ENCODE assay signal across 12 cellular contexts in the genomic region with DNA sequence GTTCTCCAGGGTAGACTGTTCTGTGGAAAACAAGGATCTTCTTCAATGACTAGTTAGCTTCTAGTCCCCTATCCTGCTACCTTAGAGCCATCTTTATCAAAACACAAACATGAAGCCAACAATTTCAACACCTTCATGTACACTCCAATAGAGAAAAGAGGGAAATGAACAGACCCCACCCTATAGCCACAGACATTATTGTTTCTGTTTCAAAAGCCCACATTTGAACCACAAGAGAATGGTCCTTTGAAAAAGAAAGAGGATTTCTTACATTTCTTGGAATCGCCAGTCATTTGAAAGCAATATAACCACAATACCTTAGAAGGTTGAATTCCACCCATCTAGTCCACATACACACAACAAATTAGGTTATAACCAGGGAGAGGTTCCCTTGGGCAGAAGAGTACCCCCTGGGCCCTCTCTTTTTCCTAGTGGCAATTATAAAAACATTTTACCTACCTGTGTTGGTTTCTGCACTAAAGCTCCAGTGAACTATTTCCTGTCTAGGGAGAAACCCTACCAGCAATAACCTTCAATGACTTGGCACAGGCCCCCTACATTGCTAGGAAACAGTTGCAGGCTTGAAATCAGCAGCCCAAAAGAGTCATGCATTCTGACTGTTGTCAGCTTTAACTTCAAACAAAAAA. TPM values are rescaled to one million over a fixed set of nuclear protein-coding genes. Genes with fewer than 3 reads are reported as not detected.
DNase-seq lines count a peak whose midpoint lies in the region; ATAC-seq and TF ChIP-seq lines count a peak whose summit lies in the region.
"Had no signal": no experiment of that assay in that cellular context is flagged by ENCODE, and none has a peak within 500 bp of the region (broad histone marks: within the 10 kb centered on the region; RNA-seq: fewer than 3 reads in every experiment).

No MANE protein-coding gene starts in this region.

- H3K9ac ChIP-seq in Loucy (ENCODE audit: low read depth, low read length, poor library complexity, severe bottlenecking) = no peak overlapping the region
- H3K9ac ChIP-seq: parathyroid adenoma had no signal

- intact Hi-C loops in activated CD4-positive, alpha-beta T cell treated with anti-CD3 and anti-CD28 coated beads, Interleukin-2, amount 10 ng/mL, durations not matched to agents 24 days and 14 days (cut with micrococcal nuclease) = loop anchor here (1.0 to 10.0 kb wide), 5 partner anchors 102 to 506 kb away; partner anchors contain the start of genes DTL, INTS7, PPP2R5A and SLC30A1
- intact Hi-C loops in activated T-helper 1 cell treated with anti-CD3 and anti-CD28 coated beads, Interleukin-12 subunit alpha, Interleukin-12 subunit beta, Interleukin-2, Interleukin-4 antibody, amounts not matched to agents 30 ng/mL and 10 ng/mL and 1 ng/mL, durations not matched to agents 14 hours and 24 hours and 36 hours (cut with micrococcal nuclease) = loop anchor here (1.0 to 5.0 kb wide), 7 partner anchors 96 to 959 kb away; partner anchors contain the start of genes DTL, INTS7, NSL1 and PPP2R5A

- DNase-seq in activated CD4-positive, alpha-beta T cell treated with anti-CD3 and anti-CD28 coated beads, Interleukin-2, amount 10 ng/mL, durations not matched to agents 24 days and 14 days = peak; percentile 81
- DNase-seq in activated CD4-positive, alpha-beta T cell treated with anti-CD3 and anti-CD28 coated beads for 4 hours = no peak
- DNase-seq in activated T-helper 1 cell treated with anti-CD3 and anti-CD28 coated beads, Interleukin-12 subunit alpha, Interleukin-12 subunit beta, Interleukin-2, Interleukin-4 antibody, amounts not matched to agents 30 ng/mL and 10 ng/mL and 1 ng/mL, durations not matched to agents 14 hours and 24 hours and 36 hours (ENCODE audit: low spot score) = peak; percentile 22
- DNase-seq in DMS 273 (lab: John Stamatoyannopoulos, UW; ENCODE audit: unreplicated experiment) (no peak), ACHN (no peak)
- DNase-seq: DMS 273 treated with DMSO at 0.1 percent for 48 hours, NCI-H2081 had no signal

- H3K36me3 ChIP-seq in Loucy (ENCODE audit: insufficient read depth, low read length) = no peaks in the 10 kb centered on the region
- H3K36me3 ChIP-seq: tibial nerve had no signal

- H3K4me3 ChIP-seq in Loucy (ENCODE audit: low read length, poor library complexity, severe bottlenecking) = no peak overlapping the region
- H3K4me3 ChIP-seq: tibial nerve had no signal

- 0 out of 2 replicates have a peak overlapping the region, but pooled peaks have one; percentile 31 for H2AFZ ChIP-seq in Loucy (ENCODE audit: low read length)
- H2AFZ ChIP-seq: parathyroid adenoma had no signal

- no peaks in the 10 kb centered on the region for H3K27me3 ChIP-seq in Loucy (ENCODE audit: insufficient read depth, low read length, poor library complexity, severe bottlenecking)
- H3K27me3 ChIP-seq: tibial nerve had no signal

- H3K4me2 ChIP-seq in Loucy (ENCODE audit: low read depth, low read length, poor library complexity, severe bottlenecking) = peak overlapping the region; percentile 37

- in situ Hi-C loops in ACHN (cut with HindIII; ENCODE audit: low pct_ligation_motif_present, low pct_unique_long_range_greater_than_20kb, low sequenced_read_pairs) = no loop called here

- H4K20me1 ChIP-seq in Loucy (ENCODE audit: insufficient read depth, low read length, poor library complexity, severe bottlenecking) = peaks cover 9% of the 10 kb centered on the region

- TF ChIP-seq CTCF in Loucy (conservative IDR thresholded peaks at IDR 0.05; ENCODE audit: low read length) = no peak
- no peak for TF ChIP-seq CTCF in nephron (IDR thresholded peaks at IDR 0.05; ENCODE audit: unreplicated experiment in 3 of 3)

- peaks cover 16% of the 10 kb centered on the region for H3K79me2 ChIP-seq in Loucy (ENCODE audit: insufficient read depth, low read length)
- H3K79me2 ChIP-seq: parathyroid adenoma had no signal

- H3K36me3 Mint-ChIP-seq in activated CD4-positive, alpha-beta T cell treated with anti-CD3 and anti-CD28 coated beads, Interleukin-2, amount 10 ng/mL, durations not matched to agents 24 days and 14 days (ENCODE audit: low read depth) = peaks cover 3% of the 10 kb centered on the region
- H3K36me3 Mint-ChIP-seq in activated T-helper 1 cell treated with anti-CD3 and anti-CD28 coated beads, Interleukin-12 subunit alpha, Interleukin-12 subunit beta, Interleukin-2, Interleukin-4 antibody, amounts not matched to agents 30 ng/mL and 10 ng/mL and 1 ng/mL, durations not matched to agents 14 hours and 24 hours and 36 hours (ENCODE audit: low read depth) = peaks cover 8% of the 10 kb centered on the region
- H3K36me3 Mint-ChIP-seq in nephron (ENCODE audit: low read depth) = no peaks in the 10 kb centered on the region

- H3K4me1 ChIP-seq in Loucy (ENCODE audit: insufficient read depth, low read length, poor library complexity, severe bottlenecking) = peaks cover 30% of the 10 kb centered on the region
- H3K4me1 ChIP-seq: parathyroid adenoma had no signal

- no peaks in the 10 kb centered on the region for H3K9me2 ChIP-seq in Loucy (replicated peaks; ENCODE audit: low read depth, low read length)

- peaks cover 7% of the 10 kb centered on the region; the same call in 1 of the 2 replicates for H3F3A ChIP-seq in Loucy (ENCODE audit: low read depth)

- H3K27ac Mint-ChIP-seq in activated CD4-positive, alpha-beta T cell treated with anti-CD3 and anti-CD28 coated beads, Interleukin-2, amount 10 ng/mL, durations not matched to agents 24 days and 14 days = peak overlapping the region; percentile 77
- peak overlapping the region; percentile 45 for H3K27ac Mint-ChIP-seq in activated T-helper 1 cell treated with anti-CD3 and anti-CD28 coated beads, Interleukin-12 subunit alpha, Interleukin-12 subunit beta, Interleukin-2, Interleukin-4 antibody, amounts not matched to agents 30 ng/mL and 10 ng/mL and 1 ng/mL, durations not matched to agents 14 hours and 24 hours and 36 hours
- no peak overlapping the region for H3K27ac Mint-ChIP-seq in nephron

- H3K27me3 Mint-ChIP-seq in activated CD4-positive, alpha-beta T cell treated with anti-CD3 and anti-CD28 coated beads, Interleukin-2, amount 10 ng/mL, durations not matched to agents 24 days and 14 days = no peaks in the 10 kb centered on the region
- H3K27me3 Mint-ChIP-seq in activated T-helper 1 cell treated with anti-CD3 and anti-CD28 coated beads, Interleukin-12 subunit alpha, Interleukin-12 subunit beta, Interleukin-2, Interleukin-4 antibody, amounts not matched to agents 30 ng/mL and 10 ng/mL and 1 ng/mL, durations not matched to agents 14 hours and 24 hours and 36 hours (ENCODE audit: insufficient read depth) = peaks cover 4% of the 10 kb centered on the region
- no peaks in the 10 kb centered on the region for H3K27me3 Mint-ChIP-seq in nephron (ENCODE audit: low read depth)

- no peak for ATAC-seq in HG03097 (IDR thresholded peaks at IDR 0.05; ENCODE audit: low FRiP score, unreplicated experiment)

- peaks cover 54% of the 10 kb centered on the region for H3K4me1 Mint-ChIP-seq in activated CD4-positive, alpha-beta T cell treated with anti-CD3 and anti-CD28 coated beads, Interleukin-2, amount 10 ng/mL, durations not matched to agents 24 days and 14 days
- peaks cover 56% of the 10 kb centered on the region for H3K4me1 Mint-ChIP-seq in activated T-helper 1 cell treated with anti-CD3 and anti-CD28 coated beads, Interleukin-12 subunit alpha, Interleukin-12 subunit beta, Interleukin-2, Interleukin-4 antibody, amounts not matched to agents 30 ng/mL and 10 ng/mL and 1 ng/mL, durations not matched to agents 14 hours and 24 hours and 36 hours (ENCODE audit: low read depth)
- H3K4me1 Mint-ChIP-seq in nephron = peaks cover 9% of the 10 kb centered on the region

- no peaks in the 10 kb centered on the region for H3K9me3 ChIP-seq in Loucy (ENCODE audit: insufficient read depth, low read depth, low read length)
- H3K9me3 ChIP-seq: tibial nerve had no signal

- H3K4me3 Mint-ChIP-seq in activated CD4-positive, alpha-beta T cell treated with anti-CD3 and anti-CD28 coated beads, Interleukin-2, amount 10 ng/mL, durations not matched to agents 24 days and 14 days = peak overlapping the region; percentile 70
- peak overlapping the region; percentile 51 for H3K4me3 Mint-ChIP-seq in activated T-helper 1 cell treated with anti-CD3 and anti-CD28 coated beads, Interleukin-12 subunit alpha, Interleukin-12 subunit beta, Interleukin-2, Interleukin-4 antibody, amounts not matched to agents 30 ng/mL and 10 ng/mL and 1 ng/mL, durations not matched to agents 14 hours and 24 hours and 36 hours
- H3K4me3 Mint-ChIP-seq in nephron = peak overlapping the region in 2 of 3 experiments; percentile 20 to 57

- no peaks in the 10 kb centered on the region for H3K9me3 Mint-ChIP-seq in activated CD4-positive, alpha-beta T cell treated with anti-CD3 and anti-CD28 coated beads, Interleukin-2, amount 10 ng/mL, durations not matched to agents 24 days and 14 days
- H3K9me3 Mint-ChIP-seq in activated T-helper 1 cell treated with anti-CD3 and anti-CD28 coated beads, Interleukin-12 subunit alpha, Interleukin-12 subunit beta, Interleukin-2, Interleukin-4 antibody, amounts not matched to agents 30 ng/mL and 10 ng/mL and 1 ng/mL, durations not matched to agents 14 hours and 24 hours and 36 hours = no peaks in the 10 kb centered on the region
- H3K9me3 Mint-ChIP-seq in nephron = no peaks in the 10 kb centered on the region

RNA-seq across cellular contexts. Expression of gene LPGAT1, which starts 2.7 kb away (rescaled TPM):
- 35.6 and 42.1 TPM in 2 replicates for total RNA-seq in activated CD4-positive, alpha-beta T cell treated with anti-CD3 and anti-CD28 coated beads, Interleukin-2, amount 10 ng/mL, durations not matched to agents 24 days and 14 days
- total RNA-seq in activated T-helper 1 cell treated with anti-CD3 and anti-CD28 coated beads, Interleukin-12 subunit alpha, Interleukin-12 subunit beta, Interleukin-2, Interleukin-4 antibody, amounts not matched to agents 30 ng/mL and 10 ng/mL and 1 ng/mL, durations not matched to agents 14 hours and 24 hours and 36 hours = 35.3 and 35.6 TPM in 2 replicates

Comparison
In these comparisons a context has a peak if more than half of its experiments do, and no peak if none do; other contexts are left out.
1. DNase-seq: peak in activated CD4-positive, alpha-beta T cell treated with anti-CD3 and anti-CD28 coated beads, Interleukin-2, amount 10 ng/mL, durations not matched to agents 24 days and 14 days (single experiment) and activated T-helper 1 cell treated with anti-CD3 and anti-CD28 coated beads, Interleukin-12 subunit alpha, Interleukin-12 subunit beta, Interleukin-2, Interleukin-4 antibody, amounts not matched to agents 30 ng/mL and 10 ng/mL and 1 ng/mL, durations not matched to agents 14 hours and 24 hours and 36 hours (single experiment); none in activated CD4-positive, alpha-beta T cell treated with anti-CD3 and anti-CD28 coated beads for 4 hours (0 of 2), DMS 273 (single experiment) and ACHN (single experiment).
2. H3K27ac Mint-ChIP-seq: peak in activated CD4-positive, alpha-beta T cell treated with anti-CD3 and anti-CD28 coated beads, Interleukin-2, amount 10 ng/mL, durations not matched to agents 24 days and 14 days (single experiment) and activated T-helper 1 cell treated with anti-CD3 and anti-CD28 coated beads, Interleukin-12 subunit alpha, Interleukin-12 subunit beta, Interleukin-2, Interleukin-4 antibody, amounts not matched to agents 30 ng/mL and 10 ng/mL and 1 ng/mL, durations not matched to agents 14 hours and 24 hours and 36 hours (single experiment); none in nephron (0 of 3).
3. Peak in every context shown above with its lines, with median percentiles within 50 percentile points of each other: H3K4me3 Mint-ChIP-seq.